In genomic region chr14:64558216-64558615, GRCh38 we compare ENCODE assay signal across 2 cellular contexts.
TF ChIP-seq lines count a peak whose summit lies in the region.

No MANE protein-coding gene starts in this region.

TF ChIP-seq in HEK293, 187 proteins besides CTCF, POLR2A, EP300 and RAD21:
- peak; percentile 84 for TF ChIP-seq ZNF121 (tag by site-specific recombination; IDR thresholded peaks at IDR 0.05)

TF ChIP-seq in K562, 482 proteins besides CTCF, POLR2A, EP300 and RAD21:
- peak; percentile 37 for TF ChIP-seq ZNF121 (CRISPR knock-in tag; conservative IDR thresholded peaks at IDR 0.05)
TF ChIP-seq in K562: peak in this region for 1; not testable (repeated sequence) for 481.
